ENCODE assay signal across 1 cellular context in genomic region chr7:5283421-5284303, GRCh38.
TF ChIP-seq lines count a peak whose summit lies in the region.

No MANE protein-coding gene starts in this region.

TF ChIP-seq in HCT116, 20 proteins besides CTCF, POLR2A, EP300 and RAD21 (continued from another document):
- TF ChIP-seq SP1 (IDR thresholded peaks at IDR 0.05; ENCODE audit: low read depth) (no peak), YY1 (IDR thresholded peaks at IDR 0.05; ENCODE audit: extremely low read depth, insufficient replicate concordance, low read depth, low read length) (no peak), EZH2phosphoT487 (IDR thresholded peaks at IDR 0.05; ENCODE audit: borderline replicate concordance) (no peak)
